ENCODE assay signal across 8 cellular contexts in the genomic region with DNA sequence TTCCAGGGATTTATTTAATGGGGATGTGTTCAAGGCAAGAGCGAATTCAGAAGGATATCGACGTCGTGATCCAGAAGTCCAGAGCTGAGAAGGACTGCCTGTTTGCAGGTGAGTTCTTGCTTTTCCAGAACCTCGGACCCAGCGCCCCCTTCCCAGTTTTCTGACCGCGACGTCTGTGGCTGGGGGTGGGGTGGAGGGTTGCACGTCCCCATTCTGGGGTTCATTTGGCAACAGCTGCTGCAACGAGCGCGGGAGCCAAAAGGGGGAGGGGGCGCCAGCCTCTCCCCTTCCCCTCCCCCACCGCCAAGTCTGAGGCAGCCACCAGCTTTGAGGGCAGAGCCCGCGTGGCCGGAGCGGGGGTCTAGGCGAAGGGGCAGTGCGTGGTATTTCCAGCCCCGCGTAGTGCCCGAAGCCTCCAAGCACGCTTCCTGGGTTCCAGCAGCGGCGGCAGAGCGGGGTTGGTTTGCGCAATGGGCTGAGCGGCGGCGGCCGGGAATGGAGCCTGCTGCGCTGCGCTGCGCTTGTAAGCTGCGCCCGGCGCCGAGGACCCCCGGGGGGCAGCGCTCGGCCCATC. TPM values are rescaled to one million over a fixed set of nuclear protein-coding genes. Genes with fewer than 3 reads are reported as not detected.
DNase-seq lines count a peak whose midpoint lies in the region; ATAC-seq and TF ChIP-seq lines count a peak whose summit lies in the region.

No MANE protein-coding gene starts in this region.

- no peaks in the 10 kb centered on the region for H3K9me3 ChIP-seq in gastroesophageal sphincter

- peak overlapping the region; percentile 88 to 99 for H3K4me3 ChIP-seq in gastroesophageal sphincter

- H3K27ac ChIP-seq in gastroesophageal sphincter: peak overlapping the region; percentile 64 to 88 (median 80)

- H3K36me3 ChIP-seq in gastroesophageal sphincter: no peaks in the 10 kb centered on the region

- H3K4me1 ChIP-seq in gastroesophageal sphincter: peaks cover 0 to 32% (median 0%) of the 10 kb centered on the region in 3 donors

- ATAC-seq in HG02798 (IDR thresholded peaks at IDR 0.05; ENCODE audit: poor library complexity, unreplicated experiment) (peak; percentile 46), gastroesophageal sphincter (peak; percentile 75)

- DNase-seq in activated T-cell treated with anti-CD3 and anti-CD28 coated beads for 1 hour (ENCODE audit: low read depth): peak; percentile 42
- DNase-seq in activated T-cell treated with anti-CD3 and anti-CD28 coated beads, Interleukin-2, amount 50 U/mL, for 48 hours: no peak
- DNase-seq in NCI-H146 treated with DMSO at 0.1 percent for 48 hours (lab: John Stamatoyannopoulos, UW; ENCODE audit: unreplicated experiment): peak; percentile 54
- peak; percentile 43 for DNase-seq in activated T-helper 1 cell treated with Interleukin-2 at 50 U/mL for 16 hours (ENCODE audit: low read depth)
- DNase-seq in nucleus accumbens (lab: John Stamatoyannopoulos, UW): peak in 40 of 56 donors; percentile 6 to 72 (median 38)
- no peak for DNase-seq in GF-D8 (lab: John Stamatoyannopoulos, UW)

- no peak for TF ChIP-seq CTCF in gastroesophageal sphincter (IDR thresholded peaks at IDR 0.05)

- WGBS in gastroesophageal sphincter (ENCODE audit: low coverage in 1 of 2), 2 donors: 0 to 2% methylated on average over 4 to 9 of the region's 43 CpGs

- no peaks in the 10 kb centered on the region for H3K27me3 ChIP-seq in gastroesophageal sphincter

- no peak for TF ChIP-seq EP300 in gastroesophageal sphincter (IDR thresholded peaks at IDR 0.05)

- peak in 1 of 2 donors; percentile 27 for TF ChIP-seq POLR2A in gastroesophageal sphincter (IDR thresholded peaks at IDR 0.05)

RNA-seq across cellular contexts. Expression of gene PARP8, which starts 0.7 kb away (rescaled TPM):
- total RNA-seq in gastroesophageal sphincter: 10 to 100 TPM in 2 of 4 donors, 1 to 10 TPM in 2; 3.9 to 43.1 (median 24.8) TPM

Comparison
In these comparisons a context has a peak if more than half of its experiments do, and no peak if none do; other contexts are left out.
1. DNase-seq: peak in activated T-cell treated with anti-CD3 and anti-CD28 coated beads for 1 hour (single experiment), NCI-H146 treated with DMSO at 0.1 percent for 48 hours (single experiment), activated T-helper 1 cell treated with Interleukin-2 at 50 U/mL for 16 hours (single experiment) and nucleus accumbens (40 of 56); none in activated T-cell treated with anti-CD3 and anti-CD28 coated beads, Interleukin-2, amount 50 U/mL, for 48 hours (0 of 2) and GF-D8 (single experiment).